ENCODE assay signal across 8 cellular contexts in genomic region chr17:80414803-80415625, GRCh38. TPM values are rescaled to one million over a fixed set of nuclear protein-coding genes. Genes with fewer than 3 reads are reported as not detected.
A peak's percentile ranks its signal among the peaks of the same experiment; 100 is the strongest.
DNase-seq lines count a peak whose midpoint lies in the region; ATAC-seq and TF ChIP-seq lines count a peak whose summit lies in the region.

ENDOV (plus strand) TSS chr17:80415167; CDS start chr17:80415195, 28 bp downstream.

- H3K4me1 ChIP-seq in right atrium auricular region, result peaks cover 0 to 30% of the 10 kb centered on the region in 2 donors
- peaks cover 7% of the 10 kb centered on the region for H3K4me1 ChIP-seq in prostate gland (replicated peaks)

- peak; percentile 67 for TF ChIP-seq POLR2A in GM18505 (IDR thresholded peaks at IDR 0.05; ENCODE audit: borderline replicate concordance, extremely low read depth, insufficient read depth, insufficient read length)
- peak; percentile 26 for TF ChIP-seq POLR2A in prostate gland (IDR thresholded peaks at IDR 0.05)

- H3K36me3 ChIP-seq in right atrium auricular region (peaks cover 14% of the 10 kb centered on the region), prostate gland (no peaks in the 10 kb centered on the region)

- H3K27me3 ChIP-seq in right atrium auricular region (no peaks in the 10 kb centered on the region), prostate gland (replicated peaks; ENCODE audit: insufficient read depth) (no peaks in the 10 kb centered on the region)

- H3K9me3 ChIP-seq in right atrium auricular region, result no peaks in the 10 kb centered on the region
- H3K9me3 ChIP-seq in prostate gland, result no peaks in the 10 kb centered on the region

- WGBS in prostate gland, result under 1% methylated on average over 77 of the region's 97 CpGs

- peak; percentile 86 for ATAC-seq in GM18505 (IDR thresholded peaks at IDR 0.05; ENCODE audit: unreplicated experiment)
- ATAC-seq in HG02973 (IDR thresholded peaks at IDR 0.05; ENCODE audit: unreplicated experiment), result peak; percentile 90

- no peak for TF ChIP-seq CTCF in right atrium auricular region (IDR thresholded peaks at IDR 0.05)
- peak in 1 of 4 experiments; percentile 18 for TF ChIP-seq CTCF in prostate gland (IDR thresholded peaks at IDR 0.05)

- H3K4me3 ChIP-seq in right atrium auricular region (peak within 1 kb of the TSS; percentile 70 to 93), prostate gland (peak within 1 kb of the TSS; percentile 81 to 93)

- peak within 1 kb of the TSS; percentile 93 for H3K27ac ChIP-seq in angular gyrus (ENCODE audit: low read depth, low read length)
- H3K27ac ChIP-seq in right atrium auricular region, result peak within 1 kb of the TSS; percentile 95
- peak within 1 kb of the TSS; percentile 91 to 98 for H3K27ac ChIP-seq in prostate gland

- intact Hi-C loops in T-helper 2 cell treated with Interferon-gamma antibody and Interleukin-4, amounts not matched to agents 100 ng/mL and 5 ng/mL, for 36 hours (cut with micrococcal nuclease), result loop anchor here (1.0 kb wide), 2 partner anchors 40 to 268 kb away; partner anchors contain the start of gene EIF4A3
- intact Hi-C loops in prostate gland (cut with DNase I), result no loop called here

- DNase-seq in NCI-H2029 (lab: John Stamatoyannopoulos, UW) (peak; percentile 85), right atrium auricular region (ENCODE audit: low spot score) (peak; percentile 95), prostate gland (ENCODE audit: low spot score) (peak; percentile 93), ureter (ENCODE audit: low spot score) (peak; percentile 95)

RNA-seq across cellular contexts. Expression of gene ENDOV, which starts in this region (rescaled TPM):
- total RNA-seq in T-helper 2 cell treated with Interferon-gamma antibody and Interleukin-4, amounts not matched to agents 100 ng/mL and 5 ng/mL, for 36 hours, result 17.6 TPM in 2 replicates
- total RNA-seq in right atrium auricular region (1 to 10 TPM; 3.8 to 4.9 TPM), prostate gland (10 to 100 TPM; 17.0 to 36.9 TPM), ureter (21.2 TPM)

Comparison
In these comparisons a context has a peak if more than half of its experiments do, and no peak if none do; other contexts are left out.
1. Peak in every context shown above with its lines: DNase-seq, ATAC-seq, H3K4me3 ChIP-seq and H3K27ac ChIP-seq.